ENCODE assay signal across 24 cellular contexts in genomic region chr1:94745742-94746141, GRCh38.
A peak's percentile ranks its signal among the peaks of the same experiment; 100 is the strongest.
DNase-seq lines count a peak whose midpoint lies in the region; ATAC-seq, FAIRE-seq and TF ChIP-seq lines count a peak whose summit lies in the region.
"Had no signal": no experiment of that assay in that cellular context is flagged by ENCODE, and none has a peak within 500 bp of the region (broad histone marks: within the 10 kb centered on the region; RNA-seq: fewer than 3 reads in every experiment).

No MANE protein-coding gene starts in this region.

- H2AK9ac ChIP-seq in IMR-90 (replicated peaks; ENCODE audit: low read depth, low read length, poor library complexity), result no peak overlapping the region

- no peak overlapping the region for H4K8ac ChIP-seq in IMR-90 (ENCODE audit: low read depth in 2 of 2, low read length in 2 of 2)

- peak overlapping the region; percentile 72 for H2AK5ac ChIP-seq in IMR-90 (ENCODE audit: low read depth, low read length)

- no peak for TF ChIP-seq EP300 in esophagus muscularis mucosa (IDR thresholded peaks at IDR 0.05)

- CTCF ChIA-PET in IMR-90 (lab: Yijun Ruan, JAX), result no interaction called here

- dilution Hi-C loops in IMR-90 (cut with HindIII; ENCODE audit: low sequenced_read_pairs, unreplicated experiment), result no loop called here

- TF ChIP-seq POLR2A in IMR-90 (IDR thresholded peaks at IDR 0.05; ENCODE audit: low read depth, low read length) (no peak), esophagus muscularis mucosa (IDR thresholded peaks at IDR 0.05; ENCODE audit: low read depth) (no peak)

- peak overlapping the region; percentile 56 for H2BK20ac ChIP-seq in IMR-90 (ENCODE audit: low read depth, low read length)

- H4K20me1 ChIP-seq in IMR-90 (ENCODE audit: insufficient read depth, low read length), result no peaks in the 10 kb centered on the region
- no peaks in the 10 kb centered on the region for H4K20me1 ChIP-seq in smooth muscle cell (ENCODE audit: low read depth)
- H4K20me1 ChIP-seq: BLaER1 treated with 17β-estradiol and CSF1 and Interleukin-3, amounts not matched to agents 10 nM and 100 nM had no signal

- peak overlapping the region; percentile 41; the same call in 1 of the 2 replicates for H3K14ac ChIP-seq in IMR-90 (replicated peaks; ENCODE audit: low read depth, low read length)

- no peak overlapping the region for H2BK5ac ChIP-seq in IMR-90 (ENCODE audit: low read depth, low read length, poor library complexity, severe bottlenecking)

- TF ChIP-seq RAD21 in IMR-90 (IDR thresholded peaks at IDR 0.05; ENCODE audit: low read length), result no peak

- peak overlapping the region; percentile 27; the same call in 1 of the 2 replicates for H3K18ac ChIP-seq in IMR-90 (ENCODE audit: low read depth, low read length)

- H3K9me3 ChIP-seq in IMR-90 (ENCODE audit: control insufficient read depth, insufficient read depth, low read length), result peaks cover 3% of the 10 kb centered on the region; the same call in 1 of the 2 replicates
- H3K9me3 ChIP-seq in esophagus muscularis mucosa, result no peaks in the 10 kb centered on the region
- no peaks in the 10 kb centered on the region for H3K9me3 ChIP-seq in smooth muscle cell (replicated peaks; ENCODE audit: low read depth)
- H3K9me3 ChIP-seq: SJCRH30 had no signal

- H4K5ac ChIP-seq in IMR-90 (ENCODE audit: low read depth, low read length), result no peak overlapping the region

- H3K9ac ChIP-seq in IMR-90 (ENCODE audit: low read depth, low read length) (no peak overlapping the region), smooth muscle cell (ENCODE audit: low read depth) (no peak overlapping the region)
- H3K9ac ChIP-seq: BLaER1 treated with 17β-estradiol and CSF1 and Interleukin-3, amounts not matched to agents 10 nM and 100 nM had no signal

- intact Hi-C loops in IMR-90 (cut with micrococcal nuclease), result no loop called here
- intact Hi-C loops in esophagus muscularis mucosa (cut with DNase I), result no loop called here

- H3K79me2 ChIP-seq in smooth muscle cell (ENCODE audit: low read depth), result no peaks in the 10 kb centered on the region

- H3K27ac ChIP-seq in 22Rv1 (peak overlapping the region; percentile 15; the same call in 1 of the 2 replicates), IMR-90 (ENCODE audit: insufficient read depth, low read length) (no peak overlapping the region), esophagus muscularis mucosa (replicated peaks in 1 of 4) (no peak overlapping the region), smooth muscle cell (ENCODE audit: low read depth) (peak overlapping the region; percentile 61)
- H3K27ac ChIP-seq: BLaER1 treated with 17β-estradiol and CSF1 and Interleukin-3, amounts not matched to agents 10 nM and 100 nM; SJCRH30 had no signal

- no peak overlapping the region for H3K56ac ChIP-seq in IMR-90 (ENCODE audit: extremely low read depth, insufficient read depth, low read length)

- H4K91ac ChIP-seq in IMR-90 (ENCODE audit: insufficient read depth, low read depth, low read length), result peak overlapping the region; percentile 4; the same call in 1 of the 2 replicates

- no peaks in the 10 kb centered on the region for H3K79me1 ChIP-seq in IMR-90 (ENCODE audit: low read depth in 1 of 2, low read length in 2 of 2)

- TF ChIP-seq CTCF in 22Rv1 (IDR thresholded peaks at IDR 0.05) (no peak), IMR-90 (conservative IDR thresholded peaks at IDR 0.05; ENCODE audit: low read depth, low read length) (no peak), esophagus muscularis mucosa (IDR thresholded peaks at IDR 0.05) (no peak), smooth muscle cell (IDR thresholded peaks at IDR 0.05; ENCODE audit: borderline replicate concordance, insufficient read depth, poor library complexity, severe bottlenecking) (no peak)

- POLR2A ChIA-PET in IMR-90 (lab: Charles Lee; ENCODE audit: unreplicated experiment), result no interaction called here

- DNase-seq in IMR-90 (no peak), esophagus muscularis mucosa (ENCODE audit: extremely low spot score) (peak; percentile 82), smooth muscle cell (lab: John Stamatoyannopoulos, UW; ENCODE audit: unreplicated experiment) (no peak), activated T-cell treated with anti-CD3 and anti-CD28 coated beads for 4 hours (no peak), epidermal melanocyte (ENCODE audit: insufficient read length, low spot score) (no peak), urothelium cell line (ENCODE audit: low spot score) (no peak)
- DNase-seq: CD4-positive, alpha-beta memory T cell; COR-L47; GDM1; HCEC 1CT; NCI-H1092; NCI-H1436; NCI-H187; NCI-H2107; NCI-H524; NCI-H748 treated with DMSO at 0.1 percent for 48 hours; PC-3; SJCRH30 had no signal

- H3K27me3 ChIP-seq in IMR-90 (ENCODE audit: control insufficient read depth, insufficient read depth, low read length), result no peaks in the 10 kb centered on the region
- no peaks in the 10 kb centered on the region for H3K27me3 ChIP-seq in esophagus muscularis mucosa
- no peaks in the 10 kb centered on the region for H3K27me3 ChIP-seq in smooth muscle cell (ENCODE audit: low read depth)
- H3K27me3 ChIP-seq: BLaER1 treated with 17β-estradiol and CSF1 and Interleukin-3, amounts not matched to agents 10 nM and 100 nM; SJCRH30 had no signal

- H3F3A ChIP-seq in smooth muscle cell (ENCODE audit: low read depth), result peaks cover 8% of the 10 kb centered on the region

- H2BK120ac ChIP-seq in IMR-90 (ENCODE audit: low read depth, low read length), result peak overlapping the region; percentile 30

- no peak overlapping the region for H3K23ac ChIP-seq in IMR-90 (ENCODE audit: low read depth, low read length)

- no peak overlapping the region for H3K4me3 ChIP-seq in IMR-90 (ENCODE audit: insufficient read depth, low read depth, low read length)
- H3K4me3 ChIP-seq in esophagus muscularis mucosa, result no peak overlapping the region
- no peak overlapping the region for H3K4me3 ChIP-seq in smooth muscle cell
- H3K4me3 ChIP-seq: BLaER1 treated with 17β-estradiol and CSF1 and Interleukin-3, amounts not matched to agents 10 nM and 100 nM; GM12878; SJCRH30 had no signal

- no peaks in the 10 kb centered on the region for H3K36me3 ChIP-seq in IMR-90 (ENCODE audit: control insufficient read depth, insufficient read depth, low read length)
- H3K36me3 ChIP-seq in esophagus muscularis mucosa, result no peaks in the 10 kb centered on the region
- H3K36me3 ChIP-seq in smooth muscle cell (ENCODE audit: low read depth), result peaks cover 7% of the 10 kb centered on the region
- H3K36me3 ChIP-seq: BLaER1 treated with 17β-estradiol and CSF1 and Interleukin-3, amounts not matched to agents 10 nM and 100 nM; SJCRH30 had no signal

- BruUV-seq in IMR-90 (replicated peaks; lab: Mats Ljungman, UMichigan), result no TSS peak

- no peak overlapping the region for H3K4me2 ChIP-seq in IMR-90 (ENCODE audit: low read depth, low read length)
- H3K4me2 ChIP-seq in smooth muscle cell, result no peak overlapping the region
- H3K4me2 ChIP-seq: BLaER1 treated with 17β-estradiol and CSF1 and Interleukin-3, amounts not matched to agents 10 nM and 100 nM had no signal

- H3K4me1 ChIP-seq in IMR-90 (ENCODE audit: control insufficient read depth, insufficient read depth, low read length), result peaks cover 17% of the 10 kb centered on the region
- peaks cover 8 to 16% (median 14%) of the 10 kb centered on the region in 4 donors for H3K4me1 ChIP-seq in esophagus muscularis mucosa
- peaks cover 10% of the 10 kb centered on the region for H3K4me1 ChIP-seq in smooth muscle cell (ENCODE audit: low read depth)

- in situ Hi-C loops in IMR-90 (cut with MboI; ENCODE audit: low sequenced_read_pairs), result no loop called here

- FAIRE-seq in urothelium cell line (lab: Jason Lieb, UNC), result no peak
- FAIRE-seq: A204.1, GM12878, H1 had no signal

- no peak overlapping the region for H2AFZ ChIP-seq in IMR-90 (replicated peaks; ENCODE audit: low read length, poor library complexity)
- H2AFZ ChIP-seq in smooth muscle cell (ENCODE audit: low read depth), result no peak overlapping the region

- H2BK15ac ChIP-seq in IMR-90 (ENCODE audit: low read depth, low read length), result peak overlapping the region; percentile 70; the same call in 1 of the 3 replicates

- peaks cover 10% of the 10 kb centered on the region for H3K9me1 ChIP-seq in IMR-90 (ENCODE audit: insufficient read depth, low read length)

- ATAC-seq in IMR-90 (ENCODE audit: low read depth), result no peak
- ATAC-seq: GM12878, PC-3, SK-N-SH treated with all-trans-retinoic acid at 6 μM for 48 hours had no signal

- H3K4ac ChIP-seq in IMR-90 (ENCODE audit: low read depth, low read length), result peak overlapping the region; percentile 25

TF ChIP-seq in IMR-90, 13 proteins besides CTCF, POLR2A, EP300 and RAD21 (continues in another document):
- TF ChIP-seq BHLHE40 (IDR thresholded peaks at IDR 0.05; ENCODE audit: low read depth, low read length), result no peak
- TF ChIP-seq, protein P1, sequence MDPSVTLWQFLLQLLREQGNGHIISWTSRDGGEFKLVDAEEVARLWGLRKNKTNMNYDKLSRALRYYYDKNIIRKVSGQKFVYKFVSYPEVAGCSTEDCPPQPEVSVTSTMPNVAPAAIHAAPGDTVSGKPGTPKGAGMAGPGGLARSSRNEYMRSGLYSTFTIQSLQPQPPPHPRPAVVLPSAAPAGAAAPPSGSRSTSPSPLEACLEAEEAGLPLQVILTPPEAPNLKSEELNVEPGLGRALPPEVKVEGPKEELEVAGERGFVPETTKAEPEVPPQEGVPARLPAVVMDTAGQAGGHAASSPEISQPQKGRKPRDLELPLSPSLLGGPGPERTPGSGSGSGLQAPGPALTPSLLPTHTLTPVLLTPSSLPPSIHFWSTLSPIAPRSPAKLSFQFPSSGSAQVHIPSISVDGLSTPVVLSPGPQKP (IDR thresholded peaks at IDR 0.05; ENCODE audit: borderline replicate concordance, low read depth, low read length), result no peak
- TF ChIP-seq NFE2L2 (IDR thresholded peaks at IDR 0.05; ENCODE audit: low read depth, low read length), result no peak
- TF ChIP-seq CHD1 (IDR thresholded peaks at IDR 0.05; ENCODE audit: low read depth, low read length), result no peak
- TF ChIP-seq FOS (IDR thresholded peaks at IDR 0.05; ENCODE audit: low read depth, low read length), result no peak
- no peak for TF ChIP-seq RFX5 (IDR thresholded peaks at IDR 0.05; ENCODE audit: low read depth, low read length)
- no peak for TF ChIP-seq MXI1 (IDR thresholded peaks at IDR 0.05; ENCODE audit: borderline replicate concordance, low read depth, low read length)
- TF ChIP-seq MAZ (IDR thresholded peaks at IDR 0.05; ENCODE audit: borderline replicate concordance, low read depth, low read length), result no peak
- TF ChIP-seq SMC3 (IDR thresholded peaks at IDR 0.05; ENCODE audit: low read depth, low read length), result no peak
- TF ChIP-seq, protein P2, sequence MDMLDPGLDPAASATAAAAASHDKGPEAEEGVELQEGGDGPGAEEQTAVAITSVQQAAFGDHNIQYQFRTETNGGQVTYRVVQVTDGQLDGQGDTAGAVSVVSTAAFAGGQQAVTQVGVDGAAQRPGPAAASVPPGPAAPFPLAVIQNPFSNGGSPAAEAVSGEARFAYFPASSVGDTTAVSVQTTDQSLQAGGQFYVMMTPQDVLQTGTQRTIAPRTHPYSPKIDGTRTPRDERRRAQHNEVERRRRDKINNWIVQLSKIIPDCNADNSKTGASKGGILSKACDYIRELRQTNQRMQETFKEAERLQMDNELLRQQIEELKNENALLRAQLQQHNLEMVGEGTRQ (IDR thresholded peaks at IDR 0.05; ENCODE audit: low read depth, low read length), result no peak
- TF ChIP-seq MAFK (IDR thresholded peaks at IDR 0.05; ENCODE audit: low read depth, low read length), result no peak
- no peak for TF ChIP-seq RCOR1 (IDR thresholded peaks at IDR 0.05; ENCODE audit: insufficient replicate concordance, low read length)

Comparison
In these comparisons a context has a peak if more than half of its experiments do, and no peak if none do; other contexts are left out.
1. H3K27ac ChIP-seq: peak in 22Rv1 (single experiment) and smooth muscle cell (single experiment); none in IMR-90 (single experiment) and esophagus muscularis mucosa (0 of 4).